In the genomic region with DNA sequence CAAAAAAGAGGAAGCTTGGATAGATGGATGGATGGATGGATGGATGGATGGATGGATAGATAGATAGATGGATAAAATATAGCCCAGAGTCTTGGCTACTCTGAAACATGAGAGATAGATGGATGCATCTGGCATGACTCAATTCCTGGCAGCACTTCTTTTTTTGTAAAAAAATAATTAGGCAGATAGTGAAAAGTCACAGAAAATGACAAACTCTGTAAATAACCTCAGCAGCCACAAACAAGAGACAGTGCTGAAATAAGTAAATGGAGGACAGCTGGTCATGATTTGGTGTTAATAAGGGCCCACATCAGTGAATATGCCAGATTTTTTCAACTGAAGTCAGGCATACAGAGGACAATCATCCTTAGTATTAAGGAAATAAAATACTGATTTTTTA, we compare ENCODE assay signal across 20 cellular contexts.
DNase-seq lines count a peak whose midpoint lies in the region; ATAC-seq and TF ChIP-seq lines count a peak whose summit lies in the region.
"Had no signal": no experiment of that assay in that cellular context is flagged by ENCODE, and none has a peak within 500 bp of the region (broad histone marks: within the 10 kb centered on the region; RNA-seq: fewer than 3 reads in every experiment).

No MANE protein-coding gene starts in this region.

- H3K4me2 ChIP-seq in KMS-11 (peak overlapping the region; percentile 39; the same call in 1 of the 2 replicates), SK-N-SH (no peak overlapping the region)
- H3K4me2 ChIP-seq: A549 had no signal

- H3K9ac ChIP-seq in KMS-11 (no peak overlapping the region), SK-N-SH (no peak overlapping the region)

- intact Hi-C loops in activated T-helper 2 cell treated with anti-CD3 and anti-CD28 coated beads, Interferon-gamma antibody, Interleukin-2, Interleukin-4, amounts not matched to agents 10 μg/mL and 5 μg/mL and 100 μg/mL, durations not matched to agents 14 hours and 24 hours and 36 hours (cut with micrococcal nuclease), result no loop called here

- 0 out of 2 replicates have a peak overlapping the region, but pooled peaks have one; percentile 36 for H3K27ac ChIP-seq in KMS-11
- H3K27ac ChIP-seq in SK-N-SH (ENCODE audit: low read depth in 2 of 2, low read length in 1 of 2), result peak overlapping the region in 1 of 2 experiments; percentile 98; a peak in 2 of 4 replicates
- H3K27ac ChIP-seq: A549 had no signal

- no peaks in the 10 kb centered on the region for H3F3A ChIP-seq in SK-N-SH (replicated peaks; ENCODE audit: insufficient read depth)

- ATAC-seq in natural killer cell treated with Interleukin-12 subunit alpha and Interleukin-12 subunit beta and Interleukin-15 and Interleukin-18, amount 100 ng/mL, for 72 hours, result no peak
- ATAC-seq: A549 had no signal

- H4K20me1 ChIP-seq in KMS-11 (ENCODE audit: insufficient read depth) (no peaks in the 10 kb centered on the region), SK-N-SH (ENCODE audit: insufficient read depth) (no peaks in the 10 kb centered on the region)

- peak; percentile 43 for TF ChIP-seq RAD21 in SK-N-SH (IDR thresholded peaks at IDR 0.05; ENCODE audit: low read length)

- no peaks in the 10 kb centered on the region for H3K27me3 ChIP-seq in KMS-11 (ENCODE audit: insufficient read depth, low read depth)
- no peaks in the 10 kb centered on the region for H3K27me3 ChIP-seq in SK-N-SH (ENCODE audit: insufficient read depth)

- no peaks in the 10 kb centered on the region for H3K9me3 ChIP-seq in SK-N-SH

- no peak overlapping the region for H3K27ac Mint-ChIP-seq in natural killer cell treated with Interleukin-12 subunit alpha and Interleukin-12 subunit beta and Interleukin-15 and Interleukin-18, amount 100 ng/mL, for 72 hours
- no peak overlapping the region for H3K27ac Mint-ChIP-seq in activated T-helper 2 cell treated with anti-CD3 and anti-CD28 coated beads, Interferon-gamma antibody, Interleukin-2, Interleukin-4, amounts not matched to agents 10 μg/mL and 5 μg/mL and 100 μg/mL, durations not matched to agents 14 hours and 24 hours and 36 hours
- H3K27ac Mint-ChIP-seq: CD4-positive, alpha-beta memory T cell had no signal

- CTCF ChIA-PET in SK-N-SH (lab: Yijun Ruan, JAX), result interaction anchor here (0.7 to 1.5 kb wide), 4 partner anchors 14 to 304 kb away, joined by 3 to 6 read pairs (median 3); no protein-coding TSS in a partner anchor

- no peaks in the 10 kb centered on the region for H3K27me3 Mint-ChIP-seq in natural killer cell treated with Interleukin-12 subunit alpha and Interleukin-12 subunit beta and Interleukin-15 and Interleukin-18, amount 100 ng/mL, for 72 hours
- H3K27me3 Mint-ChIP-seq in activated T-helper 2 cell treated with anti-CD3 and anti-CD28 coated beads, Interferon-gamma antibody, Interleukin-2, Interleukin-4, amounts not matched to agents 10 μg/mL and 5 μg/mL and 100 μg/mL, durations not matched to agents 14 hours and 24 hours and 36 hours (ENCODE audit: low read depth), result no peaks in the 10 kb centered on the region
- H3K27me3 Mint-ChIP-seq: CD4-positive, alpha-beta memory T cell had no signal

- peak in 1 of 2 experiments; percentile 96; a peak in 2 of 4 replicates for TF ChIP-seq EP300 in SK-N-SH (IDR thresholded peaks at IDR 0.05; ENCODE audit: borderline replicate concordance in 1 of 2, low read depth in 1 of 2, low read length in 1 of 2)

- no peak overlapping the region for H3K4me3 Mint-ChIP-seq in natural killer cell treated with Interleukin-12 subunit alpha and Interleukin-12 subunit beta and Interleukin-15 and Interleukin-18, amount 100 ng/mL, for 72 hours
- H3K4me3 Mint-ChIP-seq in activated T-helper 2 cell treated with anti-CD3 and anti-CD28 coated beads, Interferon-gamma antibody, Interleukin-2, Interleukin-4, amounts not matched to agents 10 μg/mL and 5 μg/mL and 100 μg/mL, durations not matched to agents 14 hours and 24 hours and 36 hours (ENCODE audit: low read depth), result no peak overlapping the region
- H3K4me3 Mint-ChIP-seq: CD4-positive, alpha-beta memory T cell had no signal

- H3K9me2 ChIP-seq in SK-N-SH, result no peaks in the 10 kb centered on the region

- peaks cover 46% of the 10 kb centered on the region for H3K4me1 ChIP-seq in KMS-11 (ENCODE audit: low read depth, poor library complexity, severe bottlenecking)
- H3K4me1 ChIP-seq in SK-N-SH (ENCODE audit: control insufficient read depth in 1 of 2, insufficient read depth in 2 of 2, low read depth in 1 of 2, low read length in 1 of 2), result peaks cover 0 to 16% of the 10 kb centered on the region in 2 experiments; a peak in 2 of 4 replicates
- H3K4me1 ChIP-seq: A549 had no signal

- H2AFZ ChIP-seq in KMS-11 (ENCODE audit: low read depth) (no peak overlapping the region), SK-N-SH (ENCODE audit: low read depth) (no peak overlapping the region)

- H3K79me2 ChIP-seq in KMS-11 (ENCODE audit: insufficient read depth, low read depth) (no peaks in the 10 kb centered on the region), SK-N-SH (ENCODE audit: insufficient read depth) (no peaks in the 10 kb centered on the region)

- no peaks in the 10 kb centered on the region for H3K4me1 Mint-ChIP-seq in natural killer cell treated with Interleukin-12 subunit alpha and Interleukin-12 subunit beta and Interleukin-15 and Interleukin-18, amount 100 ng/mL, for 72 hours (ENCODE audit: low read depth in 2 of 2)
- H3K4me1 Mint-ChIP-seq in activated T-helper 2 cell treated with anti-CD3 and anti-CD28 coated beads, Interferon-gamma antibody, Interleukin-2, Interleukin-4, amounts not matched to agents 10 μg/mL and 5 μg/mL and 100 μg/mL, durations not matched to agents 14 hours and 24 hours and 36 hours (ENCODE audit: low read depth), result no peaks in the 10 kb centered on the region
- H3K4me1 Mint-ChIP-seq: CD4-positive, alpha-beta memory T cell had no signal

- DNase-seq in Ammon's horn (ENCODE audit: low spot score), result peak; percentile 4
- DNase-seq in NCI-H1694 (lab: John Stamatoyannopoulos, UW), result peak; percentile 21
- no peak for DNase-seq in SK-N-SH
- DNase-seq in SHP77 treated with DMSO at 0.1 percent for 48 hours (lab: John Stamatoyannopoulos, UW), result no peak
- no peak for DNase-seq in natural killer cell treated with Interleukin-12 subunit alpha and Interleukin-12 subunit beta and Interleukin-15 and Interleukin-18, amount 100 ng/mL, for 72 hours (ENCODE audit: low spot score)
- no peak for DNase-seq in activated T-helper 2 cell treated with anti-CD3 and anti-CD28 coated beads, Interferon-gamma antibody, Interleukin-2, Interleukin-4, amounts not matched to agents 10 μg/mL and 5 μg/mL and 100 μg/mL, durations not matched to agents 14 hours and 24 hours and 36 hours (ENCODE audit: low spot score)
- DNase-seq: 8988T; ACHN; AML-193; C1 segment of cervical spinal cord; Calu3; CD4-positive, alpha-beta memory T cell; COR-L47; DMS53; DMS79 treated with DMSO at 0.1 percent for 48 hours; GF-D8; GOT3; HCEC 1CT had no signal

- no peaks in the 10 kb centered on the region for H3K36me3 Mint-ChIP-seq in natural killer cell treated with Interleukin-12 subunit alpha and Interleukin-12 subunit beta and Interleukin-15 and Interleukin-18, amount 100 ng/mL, for 72 hours
- no peaks in the 10 kb centered on the region for H3K36me3 Mint-ChIP-seq in activated T-helper 2 cell treated with anti-CD3 and anti-CD28 coated beads, Interferon-gamma antibody, Interleukin-2, Interleukin-4, amounts not matched to agents 10 μg/mL and 5 μg/mL and 100 μg/mL, durations not matched to agents 14 hours and 24 hours and 36 hours (ENCODE audit: low read depth)
- H3K36me3 Mint-ChIP-seq: CD4-positive, alpha-beta memory T cell had no signal

- H3K9me3 Mint-ChIP-seq in natural killer cell treated with Interleukin-12 subunit alpha and Interleukin-12 subunit beta and Interleukin-15 and Interleukin-18, amount 100 ng/mL, for 72 hours, result peaks cover 7% of the 10 kb centered on the region
- H3K9me3 Mint-ChIP-seq in activated T-helper 2 cell treated with anti-CD3 and anti-CD28 coated beads, Interferon-gamma antibody, Interleukin-2, Interleukin-4, amounts not matched to agents 10 μg/mL and 5 μg/mL and 100 μg/mL, durations not matched to agents 14 hours and 24 hours and 36 hours, result no peaks in the 10 kb centered on the region

- H3K4me3 ChIP-seq in KMS-11 (IDR thresholded peaks at IDR 0.05; ENCODE audit: insufficient read depth, low read depth, low read length), result no peak overlapping the region
- H3K4me3 ChIP-seq in SK-N-SH (ENCODE audit: low read depth in 2 of 2, low read length in 1 of 2), result no peak overlapping the region
- H3K4me3 ChIP-seq: A549 had no signal

- no peaks in the 10 kb centered on the region for H3K36me3 ChIP-seq in KMS-11 (ENCODE audit: insufficient read depth)
- H3K36me3 ChIP-seq in SK-N-SH (replicated peaks in 1 of 2; ENCODE audit: control insufficient read depth in 1 of 2, insufficient read depth in 2 of 2, low read length in 1 of 2), result no peaks in the 10 kb centered on the region

- POLR2A ChIA-PET in SK-N-SH (lab: Yijun Ruan, JAX), result interaction anchor here (0.7 to 1.2 kb wide), 2 partner anchors 15 to 27 kb away, joined by 4 to 7 read pairs; no protein-coding TSS in a partner anchor

- no peak for TF ChIP-seq CTCF in KMS-11 (conservative IDR thresholded peaks at IDR 0.05; ENCODE audit: low read depth, low read length)
- TF ChIP-seq CTCF in SK-N-SH (IDR thresholded peaks at IDR 0.05), result no peak

TF ChIP-seq in SK-N-SH, 30 proteins besides CTCF, POLR2A, EP300 and RAD21:
- TF ChIP-seq PBX3 (IDR thresholded peaks at IDR 0.05) (no peak), RCOR1 (IDR thresholded peaks at IDR 0.05; ENCODE audit: low read length) (peak; percentile 57), GATA2 (CRISPR knock-in tag; IDR thresholded peaks at IDR 0.05) (peak; percentile 29; the same call in 1 of the 2 replicates), CHD2 (IDR thresholded peaks at IDR 0.05; ENCODE audit: low read length, partially characterized antibody) (peak; percentile 68), ELF1 (IDR thresholded peaks at IDR 0.05) (no peak)

Comparison
In these comparisons a context has a peak if more than half of its experiments do, and no peak if none do; other contexts are left out.
1. DNase-seq: peak in Ammon's horn (single experiment) and NCI-H1694 (single experiment); none in SK-N-SH (single experiment), SHP77 treated with DMSO at 0.1 percent for 48 hours (single experiment), natural killer cell treated with Interleukin-12 subunit alpha and Interleukin-12 subunit beta and Interleukin-15 and Interleukin-18, amount 100 ng/mL, for 72 hours (single experiment) and activated T-helper 2 cell treated with anti-CD3 and anti-CD28 coated beads, Interferon-gamma antibody, Interleukin-2, Interleukin-4, amounts not matched to agents 10 μg/mL and 5 μg/mL and 100 μg/mL, durations not matched to agents 14 hours and 24 hours and 36 hours (single experiment).